Comparison of ENCODE assay signal across 32 cellular contexts in the genomic region with DNA sequence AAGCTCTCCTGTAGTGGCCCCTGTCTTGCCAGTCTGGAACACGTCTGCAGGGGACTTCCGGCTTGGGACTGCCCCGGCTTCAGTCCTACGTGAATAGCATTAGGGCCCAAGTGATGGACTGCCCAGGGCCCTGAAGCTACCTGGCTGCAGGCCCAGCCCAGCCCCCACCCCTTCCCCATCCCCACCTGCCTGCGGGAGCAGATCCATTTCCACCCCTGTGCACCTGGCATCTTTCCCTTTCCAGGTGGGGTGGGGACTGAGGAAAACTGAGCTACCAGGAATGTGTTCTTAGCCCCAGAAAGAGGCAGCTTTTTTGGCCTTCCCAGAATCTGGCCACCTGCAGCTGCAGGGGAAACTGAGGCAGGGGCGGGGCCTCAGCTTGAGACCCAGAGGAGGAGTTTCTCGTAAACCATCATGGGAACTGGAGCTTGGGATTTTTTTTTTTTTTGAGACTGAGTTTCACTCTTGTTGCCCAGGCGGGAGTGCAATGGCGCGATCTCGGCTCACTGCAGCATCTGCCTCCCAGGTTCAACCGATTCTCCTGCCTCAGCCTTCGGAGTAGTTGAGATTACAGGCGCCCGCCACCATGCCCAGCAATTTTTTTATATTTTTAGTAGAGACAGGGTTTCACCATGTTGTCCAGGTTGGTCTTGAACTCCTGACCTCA. TPM values are rescaled to one million over a fixed set of nuclear protein-coding genes. Genes with fewer than 3 reads are reported as not detected.
DNase-seq lines count a peak whose midpoint lies in the region; ATAC-seq, FAIRE-seq and TF ChIP-seq lines count a peak whose summit lies in the region.
"Had no signal": no experiment of that assay in that cellular context is flagged by ENCODE, and none has a peak within 500 bp of the region (broad histone marks: within the 10 kb centered on the region; RNA-seq: fewer than 3 reads in every experiment).

No MANE protein-coding gene starts in this region.

- DNase-seq in COLO668 (lab: John Stamatoyannopoulos, UW; ENCODE audit: unreplicated experiment) (peak; percentile 91), DMS79 treated with DMSO at 0.1 percent for 48 hours (lab: John Stamatoyannopoulos, UW) (peak; percentile 48), NCI-H510A (lab: John Stamatoyannopoulos, UW) (peak; percentile 93), kidney (peak; percentile 72), SJCRH30 (no peak), DMS53 (lab: John Stamatoyannopoulos, UW) (no peak)
- DNase-seq: activated CD4-positive, alpha-beta T cell treated with anti-CD3 and anti-CD28 coated beads, Interleukin-2, amount 10 ng/mL, durations not matched to agents 7 days and 5 days; activated CD8-positive, alpha-beta memory T cell treated with anti-CD3 and anti-CD28 coated beads, Interleukin-2, amount 10 ng/mL, durations not matched to agents 7 days and 5 days; activated naive CD4-positive, alpha-beta T cell; activated T-cell treated with anti-CD3 and anti-CD28 coated beads, Interleukin-2, amount 50 U/mL, for 72 hours; cerebellar nuclear complex; dorsolateral prefrontal cortex; hypothalamus; immature natural killer cell; IMR-90; NCI-H1092 treated with DMSO at 0.1 percent for 48 hours; NCI-H226; NK-92 treated with Interleukin-12 subunit alpha and Interleukin-12 subunit beta, amount 100 ng/mL, for 24 hours; PC-9; SIG-M5; stimulated activated CD4-positive, alpha-beta T cell treated with anti-CD3 and anti-CD28 coated beads, Interleukin-15, amount 100 ng/mL, for 24 hours; stimulated activated naive CD4-positive, alpha-beta T cell; SW 1271; T-helper 9 cell had no signal

- no peak for ATAC-seq in GM21529 (IDR thresholded peaks at IDR 0.05; ENCODE audit: unreplicated experiment)
- ATAC-seq: activated CD8-positive, alpha-beta memory T cell treated with anti-CD3 and anti-CD28 coated beads, Interleukin-2, amount 10 ng/mL, durations not matched to agents 7 days and 5 days; activated T-cell treated with anti-CD3 and anti-CD28 coated beads, Interleukin-2, amount 50 U/mL, for 72 hours; sciatic nerve had no signal

- H3K4me3 ChIP-seq in kidney (ENCODE audit: low read length in 2 of 2) (no peak overlapping the region), SJCRH30 (no peak overlapping the region)
- H3K4me3 ChIP-seq: dorsolateral prefrontal cortex, neural progenitor cell, PC-9, suprapubic skin had no signal

- no peaks in the 10 kb centered on the region for H3K36me3 ChIP-seq in kidney (ENCODE audit: control insufficient read depth in 1 of 2, insufficient read depth in 2 of 2, low read length in 2 of 2)
- H3K36me3 ChIP-seq in SJCRH30 = no peaks in the 10 kb centered on the region
- H3K36me3 ChIP-seq: neural progenitor cell, suprapubic skin had no signal

- intact Hi-C loops in kidney (cut with DNase I) = no loop called here

- H3K9me3 ChIP-seq in kidney (ENCODE audit: control insufficient read depth in 1 of 2, low read length in 2 of 2) (no peaks in the 10 kb centered on the region), SJCRH30 (replicated peaks) (no peaks in the 10 kb centered on the region)
- H3K9me3 ChIP-seq: suprapubic skin had no signal

- TF ChIP-seq CTCF in kidney (IDR thresholded peaks at IDR 0.05; ENCODE audit: borderline replicate concordance, extremely low read depth, insufficient read depth) = no peak

- H3K4me1 ChIP-seq in kidney (ENCODE audit: control insufficient read depth in 1 of 2, insufficient read depth in 1 of 2, low read depth in 1 of 2, low read length in 2 of 2) (peaks cover 22 to 32% of the 10 kb centered on the region in 2 donors), SJCRH30 (peaks cover 49% of the 10 kb centered on the region)

- no peak overlapping the region for H3K9ac ChIP-seq in kidney (ENCODE audit: low read length in 2 of 2)
- H3K9ac ChIP-seq: neural progenitor cell had no signal

- H3K27me3 ChIP-seq in SJCRH30 = no peaks in the 10 kb centered on the region
- H3K27me3 ChIP-seq: dorsolateral prefrontal cortex, suprapubic skin had no signal

- H3K27ac ChIP-seq in kidney (ENCODE audit: low read depth in 2 of 2, low read length in 2 of 2) = no peak overlapping the region
- no peak overlapping the region for H3K27ac ChIP-seq in SJCRH30
- H3K27ac ChIP-seq: dorsolateral prefrontal cortex, neural progenitor cell, PC-9, suprapubic skin had no signal

- no peak for FAIRE-seq in kidney (lab: Jason Lieb, UNC)
- FAIRE-seq: D721Med, H54 had no signal

RNA-seq across cellular contexts. Expression of a gene that starts 3.2 kb away (rescaled TPM):
- 2.9 TPM for total RNA-seq in kidney
- polyA plus RNA-seq in kidney (ENCODE audit: insufficient read depth, low read depth, low replicate concordance) = 2.3 TPM
- total RNA-seq in SJCRH30 (2014; rRNA removed; shearing (Covaris generic)) = 0.18 and 0.32 TPM in 2 replicates
- total RNA-seq: activated CD4-positive, alpha-beta T cell treated with anti-CD3 and anti-CD28 coated beads, Interleukin-2, amount 10 ng/mL, durations not matched to agents 7 days and 5 days; activated CD8-positive, alpha-beta memory T cell treated with anti-CD3 and anti-CD28 coated beads, Interleukin-2, amount 10 ng/mL, durations not matched to agents 7 days and 5 days; activated T-cell treated with anti-CD3 and anti-CD28 coated beads, Interleukin-2, amount 50 U/mL, for 72 hours; fibroblast of lung; IMR-90; sciatic nerve had no signal
- polyA plus RNA-seq: CD14-positive monocyte, fibroblast of lung, immature natural killer cell had no signal

Comparison
In these comparisons a context has a peak if more than half of its experiments do, and no peak if none do; other contexts are left out.
1. DNase-seq: peak in COLO668 (single experiment), DMS79 treated with DMSO at 0.1 percent for 48 hours (single experiment), NCI-H510A (single experiment) and kidney (single experiment); none in SJCRH30 (0 of 2) and DMS53 (single experiment).